Comparison of ENCODE assay signal across 13 cellular contexts in the genomic region with DNA sequence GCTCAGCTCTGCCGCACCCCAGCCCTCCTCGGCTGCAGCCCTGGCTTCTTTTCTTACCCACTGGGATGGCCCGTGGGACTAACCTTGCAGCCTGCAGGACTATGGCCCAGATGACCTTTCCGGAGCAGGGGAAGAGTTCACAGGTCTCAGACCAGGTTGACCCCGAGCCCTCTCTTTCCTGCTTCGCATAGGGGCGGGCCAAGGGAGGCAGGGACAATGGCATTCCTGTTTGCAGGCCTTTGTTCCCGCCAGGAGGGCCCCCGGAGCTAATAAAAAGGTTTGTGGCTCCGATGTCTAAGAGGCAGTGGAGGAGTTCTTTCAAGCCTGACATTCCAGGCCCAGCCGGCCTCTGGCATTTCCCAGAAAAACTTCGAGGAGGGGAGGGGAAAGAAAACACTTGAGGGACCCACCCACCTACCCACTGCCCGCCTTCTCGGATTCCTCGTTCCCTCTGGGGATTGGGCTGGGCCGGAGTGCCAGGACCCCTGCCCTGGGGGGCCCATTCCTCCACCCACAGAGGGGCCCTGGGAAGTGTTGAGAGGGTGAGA. TPM values are rescaled to one million over a fixed set of nuclear protein-coding genes. Genes with fewer than 3 reads are reported as not detected.
DNase-seq lines count a peak whose midpoint lies in the region; ATAC-seq, FAIRE-seq and TF ChIP-seq lines count a peak whose summit lies in the region.
"Had no signal": no experiment of that assay in that cellular context is flagged by ENCODE, and none has a peak within 500 bp of the region (broad histone marks: within the 10 kb centered on the region; RNA-seq: fewer than 3 reads in every experiment).

No MANE protein-coding gene starts in this region.

- H3K36me3 ChIP-seq in heart left ventricle = no peaks in the 10 kb centered on the region
- no peaks in the 10 kb centered on the region for H3K36me3 ChIP-seq in right atrium auricular region

- H3K9me3 ChIP-seq in heart left ventricle = no peaks in the 10 kb centered on the region
- H3K9me3 ChIP-seq in right atrium auricular region = no peaks in the 10 kb centered on the region
- H3K9me3 ChIP-seq: testis had no signal

- peaks cover 8% of the 10 kb centered on the region for H3K27me3 Mint-ChIP-seq in nephron progenitor cell (ENCODE audit: low read depth, poor library complexity)
- H3K27me3 Mint-ChIP-seq in activated naive CD4-positive, alpha-beta T cell treated with anti-CD3 and anti-CD28 coated beads, Interleukin-2, amount 10 ng/mL, durations not matched to agents 7 days and 5 days = peaks cover 72% of the 10 kb centered on the region

- intact Hi-C loops in heart left ventricle (cut with DNase I) = no loop called here

- ATAC-seq in heart left ventricle = peak in 3 of 4 donors; percentile 3 to 30 (median 16)

- CTCF ChIA-PET in activated naive CD4-positive, alpha-beta T cell treated with anti-CD3 and anti-CD28 coated beads, Interleukin-2, amount 10 ng/mL, durations not matched to agents 7 days and 5 days (lab: Charles Lee) = interaction anchor here (1.3 to 6.8 kb wide), 3 partner anchors 12 to 58 kb away, joined by 3 to 84 read pairs (median 5); partner anchors contain the start of gene PGS1

- H3K4me3 Mint-ChIP-seq in nephron progenitor cell = peak overlapping the region; percentile 68
- H3K4me3 Mint-ChIP-seq in activated naive CD4-positive, alpha-beta T cell treated with anti-CD3 and anti-CD28 coated beads, Interleukin-2, amount 10 ng/mL, durations not matched to agents 7 days and 5 days = no peak overlapping the region
- H3K4me3 Mint-ChIP-seq: activated CD4-positive, alpha-beta T cell treated with anti-CD3 and anti-CD28 coated beads, Interleukin-2, amount 10 ng/mL, durations not matched to agents 7 days and 5 days had no signal

- H3K4me1 Mint-ChIP-seq in nephron progenitor cell = peaks cover 74% of the 10 kb centered on the region
- peaks cover 16% of the 10 kb centered on the region for H3K4me1 Mint-ChIP-seq in activated naive CD4-positive, alpha-beta T cell treated with anti-CD3 and anti-CD28 coated beads, Interleukin-2, amount 10 ng/mL, durations not matched to agents 7 days and 5 days

- no peaks in the 10 kb centered on the region for H3K36me3 Mint-ChIP-seq in nephron progenitor cell (ENCODE audit: low read depth)
- H3K36me3 Mint-ChIP-seq in activated naive CD4-positive, alpha-beta T cell treated with anti-CD3 and anti-CD28 coated beads, Interleukin-2, amount 10 ng/mL, durations not matched to agents 7 days and 5 days = no peaks in the 10 kb centered on the region

- H3K27ac ChIP-seq in heart left ventricle (peak overlapping the region in 10 of 12 donors; percentile 44 to 75 (median 64)), right atrium auricular region (peak overlapping the region in 1 of 2 donors; percentile 48)

- peaks cover 0 to 30% (median 13%) of the 10 kb centered on the region in 12 donors for H3K4me1 ChIP-seq in heart left ventricle
- H3K4me1 ChIP-seq in right atrium auricular region = peaks cover 0 to 24% of the 10 kb centered on the region in 2 donors

- H3K9me3 Mint-ChIP-seq in nephron progenitor cell = no peaks in the 10 kb centered on the region
- H3K9me3 Mint-ChIP-seq in activated naive CD4-positive, alpha-beta T cell treated with anti-CD3 and anti-CD28 coated beads, Interleukin-2, amount 10 ng/mL, durations not matched to agents 7 days and 5 days = no peaks in the 10 kb centered on the region
- H3K9me3 Mint-ChIP-seq: activated CD4-positive, alpha-beta T cell treated with anti-CD3 and anti-CD28 coated beads, Interleukin-2, amount 10 ng/mL, durations not matched to agents 7 days and 5 days had no signal

- 44 to 62% (median 57%) methylated on average over 14 to 16 of the region's 16 CpGs for WGBS in heart left ventricle, 4 donors

- H3K27ac Mint-ChIP-seq in nephron progenitor cell = peak overlapping the region; percentile 99
- no peak overlapping the region for H3K27ac Mint-ChIP-seq in activated naive CD4-positive, alpha-beta T cell treated with anti-CD3 and anti-CD28 coated beads, Interleukin-2, amount 10 ng/mL, durations not matched to agents 7 days and 5 days
- H3K27ac Mint-ChIP-seq: activated CD4-positive, alpha-beta T cell treated with anti-CD3 and anti-CD28 coated beads, Interleukin-2, amount 10 ng/mL, durations not matched to agents 7 days and 5 days had no signal

- FAIRE-seq in urothelium cell line (lab: Jason Lieb, UNC) = no peak
- FAIRE-seq: RCC 7860 had no signal

- TF ChIP-seq CTCF in heart left ventricle (IDR thresholded peaks at IDR 0.05) (no peak), right atrium auricular region (IDR thresholded peaks at IDR 0.05) (no peak), nephron progenitor cell (IDR thresholded peaks at IDR 0.05) (no peak)

- H3K27me3 ChIP-seq in heart left ventricle = no peaks in the 10 kb centered on the region
- no peaks in the 10 kb centered on the region for H3K27me3 ChIP-seq in right atrium auricular region
- H3K27me3 ChIP-seq: testis had no signal

- H3K4me3 ChIP-seq in heart left ventricle = no peak overlapping the region
- no peak overlapping the region for H3K4me3 ChIP-seq in right atrium auricular region
- H3K4me3 ChIP-seq: testis had no signal

- DNase-seq in heart left ventricle (peak in 1 of 5 donors; percentile 20), right atrium auricular region (ENCODE audit: low spot score) (no peak), fibroblast of peridontal ligament (ENCODE audit: extremely low read depth) (peak; percentile 73), nephron progenitor cell (peak; percentile 79), urothelium cell line (ENCODE audit: low spot score) (peak; percentile 81), inferior parietal cortex (ENCODE audit: extremely low spot score) (no peak), NCI-H146 treated with DMSO at 0.1 percent for 48 hours (lab: John Stamatoyannopoulos, UW; ENCODE audit: unreplicated experiment) (no peak)
- no peak for DNase-seq in activated naive CD4-positive, alpha-beta T cell treated with anti-CD3 and anti-CD28 coated beads, Interleukin-2, amount 10 ng/mL, durations not matched to agents 7 days and 5 days
- DNase-seq: ACHN; activated CD4-positive, alpha-beta T cell treated with anti-CD3 and anti-CD28 coated beads, Interleukin-2, amount 10 ng/mL, durations not matched to agents 7 days and 5 days; amygdala had no signal

- TF ChIP-seq POLR2A in heart left ventricle (IDR thresholded peaks at IDR 0.05) = no peak

RNA-seq across cellular contexts. Expression of gene SOCS3, which starts 5.8 kb away (rescaled TPM):
- total RNA-seq in heart left ventricle = 100 to 1,000 TPM in 1 of 9 donors, 10 to 100 TPM in 5, 1 to 10 TPM in 3; 4.6 to 134 (median 18.4) TPM
- polyA plus RNA-seq in heart left ventricle = 10 to 100 TPM; 15.2 to 15.9 TPM
- total RNA-seq in right atrium auricular region = 10 to 100 TPM; 39.9 to 56.8 TPM

RNA-seq across cellular contexts. Expression of gene PGS1, which starts 12.8 kb away (rescaled TPM):
- total RNA-seq in heart left ventricle (10 to 100 TPM; 14.2 to 32.8 (median 17.3) TPM), right atrium auricular region (10 to 100 TPM; 21.2 to 21.8 TPM)
- 10 to 100 TPM; 11.9 to 24.6 TPM for polyA plus RNA-seq in heart left ventricle

Comparison
In these comparisons a context has a peak if more than half of its experiments do, and no peak if none do; other contexts are left out.
1. DNase-seq: peak in fibroblast of peridontal ligament (single experiment), nephron progenitor cell (single experiment) and urothelium cell line (single experiment); none in right atrium auricular region (single experiment), inferior parietal cortex (single experiment), NCI-H146 treated with DMSO at 0.1 percent for 48 hours (single experiment) and activated naive CD4-positive, alpha-beta T cell treated with anti-CD3 and anti-CD28 coated beads, Interleukin-2, amount 10 ng/mL, durations not matched to agents 7 days and 5 days (single experiment).